26 cellular contexts compared by ENCODE assay signal in genomic region chr10:124985162-124985561, GRCh38. TPM values are rescaled to one million over a fixed set of nuclear protein-coding genes. Genes with fewer than 3 reads are reported as not detected.
DNase-seq lines count a peak whose midpoint lies in the region; ATAC-seq and TF ChIP-seq lines count a peak whose summit lies in the region.
"Had no signal": no experiment of that assay in that cellular context is flagged by ENCODE, and none has a peak within 500 bp of the region (broad histone marks: within the 10 kb centered on the region; RNA-seq: fewer than 3 reads in every experiment).

No MANE protein-coding gene starts in this region.

- H3K9me3 ChIP-seq in HCT116 (ENCODE audit: control insufficient read depth in 1 of 2, insufficient read depth in 1 of 2, low read depth in 1 of 2, low read length in 2 of 2) (no peaks in the 10 kb centered on the region), OCI-LY7 (ENCODE audit: low read length) (no peaks in the 10 kb centered on the region)
- H3K9me3 ChIP-seq: SJSA1 had no signal

- ATAC-seq in HCT116 = no peak
- no peak for ATAC-seq in HG02759 (IDR thresholded peaks at IDR 0.05; ENCODE audit: unreplicated experiment)
- ATAC-seq: CD8-positive, alpha-beta T cell; K562 had no signal

- BruUV-seq in HCT116 (replicated peaks; lab: Mats Ljungman, UMichigan) = TSS peak; percentile 6
- BruUV-seq in OCI-LY7 (replicated peaks; lab: Mats Ljungman, UMichigan) = TSS peak; percentile 24

- H3K27me3 Mint-ChIP-seq in immature natural killer cell (ENCODE audit: low read depth in 3 of 3) (peaks cover 2 to 21% (median 3%) of the 10 kb centered on the region in 3 donors), progenitor cell of endocrine pancreas (no peaks in the 10 kb centered on the region)
- H3K27me3 Mint-ChIP-seq: B cell had no signal

- no peak for TF ChIP-seq POLR2A in HCT116 (IDR thresholded peaks at IDR 0.05; ENCODE audit: borderline replicate concordance, extremely low read depth, insufficient read depth, insufficient read length)

- TF ChIP-seq CTCF in HCT116 (IDR thresholded peaks at IDR 0.05 in 2 of 3, conservative IDR thresholded peaks at IDR 0.05 in 1 of 3; ENCODE audit: borderline replicate concordance in 1 of 3, insufficient read depth in 1 of 3, low read depth in 2 of 3, low read length in 2 of 3) (no peak), OCI-LY7 (conservative IDR thresholded peaks at IDR 0.05; ENCODE audit: low read length) (no peak), progenitor cell of endocrine pancreas (IDR thresholded peaks at IDR 0.05; ENCODE audit: unreplicated experiment) (no peak)

- H3K36me3 ChIP-seq in HCT116 (ENCODE audit: control insufficient read depth in 1 of 2, insufficient read depth in 2 of 2, low read length in 2 of 2) (peaks cover 35 to 51% of the 10 kb centered on the region in 2 experiments), OCI-LY7 (ENCODE audit: insufficient read depth, low read length) (peaks cover 63% of the 10 kb centered on the region)

- CTCF ChIA-PET in HCT116 (lab: Charles Lee) (no interaction called here), OCI-LY7 (lab: Charles Lee; ENCODE audit: unreplicated experiment) (no interaction called here)

- peaks cover 14% of the 10 kb centered on the region; the same call in 1 of the 2 replicates for H4K20me1 ChIP-seq in HCT116 (ENCODE audit: insufficient read depth)
- H4K20me1 ChIP-seq in OCI-LY7 (ENCODE audit: insufficient read depth, low read length) = no peaks in the 10 kb centered on the region

- H3K4me3 Mint-ChIP-seq in immature natural killer cell = no peak overlapping the region
- no peak overlapping the region for H3K4me3 Mint-ChIP-seq in progenitor cell of endocrine pancreas (ENCODE audit: low read depth)
- H3K4me3 Mint-ChIP-seq: B cell; CD8-positive, alpha-beta T cell had no signal

- TF ChIP-seq RAD21 in HCT116 (IDR thresholded peaks at IDR 0.05; ENCODE audit: low read depth) = no peak

- no peak overlapping the region for H3K27ac ChIP-seq in HCT116 (ENCODE audit: low read depth, low read length)
- H3K27ac ChIP-seq in OCI-LY7 (ENCODE audit: low read depth, low read length, poor library complexity, severe bottlenecking) = no peak overlapping the region
- H3K27ac ChIP-seq: C4-2B, SJSA1 had no signal

- H3K9me3 Mint-ChIP-seq in immature natural killer cell (no peaks in the 10 kb centered on the region), progenitor cell of endocrine pancreas (ENCODE audit: low read depth) (no peaks in the 10 kb centered on the region)
- H3K9me3 Mint-ChIP-seq: CD8-positive, alpha-beta T cell had no signal

- H3K27ac Mint-ChIP-seq in immature natural killer cell (peak overlapping the region in 5 of 6 donors; percentile 49 to 85 (median 55)), progenitor cell of endocrine pancreas (peak overlapping the region; percentile 69)
- H3K27ac Mint-ChIP-seq: B cell; CD8-positive, alpha-beta T cell had no signal

- no peak overlapping the region for H3K9ac ChIP-seq in HCT116 (ENCODE audit: low read length)

- no peaks in the 10 kb centered on the region for H3K27me3 ChIP-seq in HCT116 (ENCODE audit: insufficient read depth, low read length)
- H3K27me3 ChIP-seq: SJSA1 had no signal

- peaks cover 14 to 28% of the 10 kb centered on the region in 2 donors for H3K4me1 Mint-ChIP-seq in immature natural killer cell
- peaks cover 9% of the 10 kb centered on the region for H3K4me1 Mint-ChIP-seq in progenitor cell of endocrine pancreas (ENCODE audit: low read depth)

- H3K4me2 ChIP-seq in HCT116 (ENCODE audit: low read length) = no peak overlapping the region
- no peak overlapping the region for H3K4me2 ChIP-seq in OCI-LY7 (ENCODE audit: low read length)

- no peak for DNase-seq in HCT116 (ENCODE audit: low read depth, low spot score)
- no peak for DNase-seq in OCI-LY7 (ENCODE audit: low spot score)
- DNase-seq in immature natural killer cell = no peak
- DNase-seq in progenitor cell of endocrine pancreas (ENCODE audit: low spot score, unreplicated experiment) = no peak
- no peak for DNase-seq in GM03348 (ENCODE audit: low spot score)
- DNase-seq in NCI-H748 treated with DMSO at 0.1 percent for 48 hours (lab: John Stamatoyannopoulos, UW) = no peak
- DNase-seq: CD8-positive, alpha-beta T cell; DMS79 treated with DMSO at 0.1 percent for 48 hours; GF-D8; HCEC 1CT; Kasumi-1; MV-4-11; NCI-H1105 treated with DMSO at 0.1 percent for 48 hours; NCI-H146; NCI-H1930; NCI-H446; NCI-H524 treated with DMSO at 0.1 percent for 48 hours; NCI-H82; NK-92 treated with Interleukin-12 subunit alpha and Interleukin-12 subunit beta, amount 100 ng/mL, for 24 hours; Right ventricle myocardium superior; RPMI8226 had no signal

- intact Hi-C loops in HCT116 (cut with micrococcal nuclease) = loop anchor here (10.0 kb wide), 1 partner anchor 450 kb away; no protein-coding TSS in a partner anchor
- intact Hi-C loops in OCI-LY7 (cut with micrococcal nuclease; ENCODE audit: unreplicated experiment) = loop anchor here (5.0 kb wide), 1 partner anchor 68 kb away; no protein-coding TSS in a partner anchor

- no peak overlapping the region for H3K4me3 ChIP-seq in HCT116 (replicated peaks in 1 of 2; ENCODE audit: low read depth in 1 of 2, low read length in 2 of 2)
- H3K4me3 ChIP-seq in OCI-LY7 (ENCODE audit: low read depth, low read length, poor library complexity, severe bottlenecking) = no peak overlapping the region
- H3K4me3 ChIP-seq: K562, SJSA1 had no signal

- POLR2A ChIA-PET in HCT116 (lab: Charles Lee) (no interaction called here), OCI-LY7 (lab: Charles Lee) (interaction anchor here (0.7 kb wide), 1 partner anchor 10 kb away, joined by 3 read pairs; no protein-coding TSS in a partner anchor)

- H3K79me2 ChIP-seq in HCT116 (ENCODE audit: insufficient read depth, low read length) = peaks cover 13% of the 10 kb centered on the region
- peaks cover 9% of the 10 kb centered on the region; the same call in 1 of the 2 replicates for H3K79me2 ChIP-seq in OCI-LY7 (ENCODE audit: insufficient read depth, low read depth, low read length)

- H3K4me1 ChIP-seq in HCT116 (ENCODE audit: control insufficient read depth in 1 of 2, insufficient read depth in 2 of 2, low read length in 2 of 2) (no peaks in the 10 kb centered on the region), OCI-LY7 (ENCODE audit: insufficient read depth, low read length, poor library complexity, severe bottlenecking) (peaks cover 33% of the 10 kb centered on the region)

- peaks cover 8 to 55% (median 45%) of the 10 kb centered on the region in 3 donors for H3K36me3 Mint-ChIP-seq in immature natural killer cell
- peaks cover 42% of the 10 kb centered on the region for H3K36me3 Mint-ChIP-seq in progenitor cell of endocrine pancreas (ENCODE audit: insufficient read depth)

- H3K9me2 ChIP-seq in HCT116 (ENCODE audit: insufficient read depth) (no peaks in the 10 kb centered on the region), OCI-LY7 (ENCODE audit: insufficient read depth, low read length) (no peaks in the 10 kb centered on the region)

- RAD21 ChIA-PET in HCT116 (lab: Charles Lee; ENCODE audit: low non-redundant PET in 1 of 2, low total read pairs in 2 of 2, uncharacterized antibody in 2 of 2, unreplicated experiment in 2 of 2) = no interaction called here

- H2AFZ ChIP-seq in HCT116 (ENCODE audit: low read depth, low read length, poor library complexity, severe bottlenecking) (no peak overlapping the region), OCI-LY7 (ENCODE audit: low read length) (no peak overlapping the region)

TF ChIP-seq in HCT116, 20 proteins besides CTCF, POLR2A, EP300 and RAD21 (continues in another document):
- TF ChIP-seq CEBPB (IDR thresholded peaks at IDR 0.05; ENCODE audit: low read depth) = no peak
- no peak for TF ChIP-seq REST (IDR thresholded peaks at IDR 0.05; ENCODE audit: low read depth)
- no peak for TF ChIP-seq MAX (IDR thresholded peaks at IDR 0.05)
- no peak for TF ChIP-seq YY1 (IDR thresholded peaks at IDR 0.05; ENCODE audit: extremely low read depth, insufficient replicate concordance, low read depth, low read length)
- no peak for TF ChIP-seq EZH2phosphoT487 (IDR thresholded peaks at IDR 0.05; ENCODE audit: borderline replicate concordance)
- TF ChIP-seq JUND (IDR thresholded peaks at IDR 0.05) = no peak
- 0 out of 2 replicates have a peak, but pooled peaks have one; percentile 20 for TF ChIP-seq POLR2AphosphoS5 (IDR thresholded peaks at IDR 0.05; ENCODE audit: low read depth, low read length)
- TF ChIP-seq ATF3 (IDR thresholded peaks at IDR 0.05) = no peak

RNA-seq across cellular contexts. Expression of gene ZRANB1, which starts 43.2 kb away (rescaled TPM):
- 23.9 TPM for total RNA-seq in HCT116 (2021; ENCODE audit: unreplicated experiment)
- polyA plus RNA-seq in HCT116 (2012) = 9.9 and 10.8 TPM in 2 replicates
- 14.5 and 16.7 TPM in 2 replicates for total RNA-seq in OCI-LY7 (2014; rRNA removed; shearing (Covaris generic))
- total RNA-seq in OCI-LY7 (2022) = 17.0 and 18.3 TPM in 2 replicates
- polyA plus RNA-seq in immature natural killer cell = 1 to 10 TPM; 3.8 to 7.1 (median 5.6) TPM
- 27.5 and 31.1 TPM in 2 replicates for total RNA-seq in progenitor cell of endocrine pancreas
